ENCODE assay signal across 1 cellular context in the genomic region with DNA sequence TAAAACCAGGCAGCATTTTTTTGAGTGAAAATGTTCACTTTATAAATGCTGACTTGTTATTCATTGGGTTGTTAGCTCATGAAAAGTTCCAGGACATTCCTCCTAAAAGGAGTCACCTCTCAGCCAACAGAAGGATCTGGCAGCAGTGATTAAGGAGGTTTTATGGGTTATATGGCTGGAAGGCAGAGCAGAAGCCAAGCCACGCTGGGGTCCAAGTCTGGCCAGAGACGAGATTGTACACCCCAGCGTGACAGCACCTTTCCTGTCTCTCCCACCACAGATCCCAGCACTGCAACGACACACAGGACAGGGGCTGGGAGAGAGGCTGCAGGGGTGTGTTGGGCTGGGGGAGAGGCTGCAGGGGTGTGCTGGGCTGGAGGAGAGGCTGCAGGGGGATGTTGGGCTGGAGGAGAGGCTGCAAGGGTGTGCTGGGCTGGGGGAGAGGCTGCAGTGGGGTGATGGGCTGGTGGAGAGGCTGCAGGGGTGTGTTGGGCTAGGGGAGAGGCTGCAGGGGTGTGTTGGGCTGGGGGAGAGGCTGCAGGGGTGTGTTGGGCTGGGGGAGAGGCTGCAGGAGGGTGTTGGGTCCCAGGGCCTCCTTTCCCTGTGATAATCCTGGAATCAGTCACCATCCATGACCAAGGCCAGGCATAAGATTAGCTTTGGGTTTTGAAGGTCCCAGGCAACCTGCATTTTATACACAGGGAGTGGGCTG.
TF ChIP-seq lines count a peak whose summit lies in the region.

No MANE protein-coding gene starts in this region.

TF ChIP-seq in SK-N-SH, 30 proteins besides CTCF, POLR2A, EP300 and RAD21 (continued from another document):
- TF ChIP-seq CHD2 (IDR thresholded peaks at IDR 0.05; ENCODE audit: low read length, partially characterized antibody) (no peak), YY1 (IDR thresholded peaks at IDR 0.05; ENCODE audit: low read depth) (no peak), SIN3A (IDR thresholded peaks at IDR 0.05; ENCODE audit: borderline replicate concordance, low read depth, low read length) (no peak), GATA2 (CRISPR knock-in tag; IDR thresholded peaks at IDR 0.05) (no peak), FOSL2 (IDR thresholded peaks at IDR 0.05; ENCODE audit: borderline replicate concordance, low read depth) (no peak), NRF1 (IDR thresholded peaks at IDR 0.05; ENCODE audit: low read depth, low read length) (no peak), PBX3 (IDR thresholded peaks at IDR 0.05) (no peak)
- TF ChIP-seq, protein P1, sequence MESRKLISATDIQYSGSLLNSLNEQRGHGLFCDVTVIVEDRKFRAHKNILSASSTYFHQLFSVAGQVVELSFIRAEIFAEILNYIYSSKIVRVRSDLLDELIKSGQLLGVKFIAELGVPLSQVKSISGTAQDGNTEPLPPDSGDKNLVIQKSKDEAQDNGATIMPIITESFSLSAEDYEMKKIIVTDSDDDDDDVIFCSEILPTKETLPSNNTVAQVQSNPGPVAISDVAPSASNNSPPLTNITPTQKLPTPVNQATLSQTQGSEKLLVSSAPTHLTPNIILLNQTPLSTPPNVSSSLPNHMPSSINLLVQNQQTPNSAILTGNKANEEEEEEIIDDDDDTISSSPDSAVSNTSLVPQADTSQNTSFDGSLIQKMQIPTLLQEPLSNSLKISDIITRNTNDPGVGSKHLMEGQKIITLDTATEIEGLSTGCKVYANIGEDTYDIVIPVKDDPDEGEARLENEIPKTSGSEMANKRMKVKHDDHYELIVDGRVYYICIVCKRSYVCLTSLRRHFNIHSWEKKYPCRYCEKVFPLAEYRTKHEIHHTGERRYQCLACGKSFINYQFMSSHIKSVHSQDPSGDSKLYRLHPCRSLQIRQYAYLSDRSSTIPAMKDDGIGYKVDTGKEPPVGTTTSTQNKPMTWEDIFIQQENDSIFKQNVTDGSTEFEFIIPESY (IDR thresholded peaks at IDR 0.05; ENCODE audit: borderline replicate concordance, low read depth): no peak
